Comparison of ENCODE assay signal across 1 cellular context in the genomic region with DNA sequence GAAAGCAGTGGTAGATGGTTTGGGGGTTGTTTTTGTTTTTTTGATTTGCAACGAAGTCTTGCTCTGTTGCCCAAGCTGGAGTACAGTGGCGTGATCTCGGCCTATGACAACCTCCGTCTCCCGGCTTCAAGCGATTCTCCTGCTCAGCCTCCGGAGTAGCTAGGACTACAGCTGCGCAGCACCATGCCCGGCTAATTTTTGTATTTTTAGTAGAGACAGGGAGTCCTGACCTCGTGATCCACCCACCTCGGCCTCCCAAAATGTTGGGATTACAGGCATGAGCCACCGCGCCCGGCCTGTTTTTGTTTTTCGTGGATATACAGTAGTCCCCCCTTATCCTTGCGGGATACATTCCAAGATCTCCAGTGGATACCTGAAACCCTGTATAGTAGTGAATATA.
TF ChIP-seq lines count a peak whose summit lies in the region.

No MANE protein-coding gene starts in this region.

TF ChIP-seq in SK-N-SH, 30 proteins besides CTCF, POLR2A, EP300 and RAD21 (continued from another document):
- no peak for TF ChIP-seq ZBTB33 (IDR thresholded peaks at IDR 0.05; ENCODE audit: borderline replicate concordance, low read depth)
- no peak for TF ChIP-seq TEAD4 (IDR thresholded peaks at IDR 0.05; ENCODE audit: borderline replicate concordance, insufficient read depth)
- no peak for TF ChIP-seq RXRA (IDR thresholded peaks at IDR 0.05; ENCODE audit: borderline replicate concordance, low read depth)
- TF ChIP-seq JUND (IDR thresholded peaks at IDR 0.05) = no peak
- no peak for TF ChIP-seq ELF1 (IDR thresholded peaks at IDR 0.05)
- TF ChIP-seq, protein P1, sequence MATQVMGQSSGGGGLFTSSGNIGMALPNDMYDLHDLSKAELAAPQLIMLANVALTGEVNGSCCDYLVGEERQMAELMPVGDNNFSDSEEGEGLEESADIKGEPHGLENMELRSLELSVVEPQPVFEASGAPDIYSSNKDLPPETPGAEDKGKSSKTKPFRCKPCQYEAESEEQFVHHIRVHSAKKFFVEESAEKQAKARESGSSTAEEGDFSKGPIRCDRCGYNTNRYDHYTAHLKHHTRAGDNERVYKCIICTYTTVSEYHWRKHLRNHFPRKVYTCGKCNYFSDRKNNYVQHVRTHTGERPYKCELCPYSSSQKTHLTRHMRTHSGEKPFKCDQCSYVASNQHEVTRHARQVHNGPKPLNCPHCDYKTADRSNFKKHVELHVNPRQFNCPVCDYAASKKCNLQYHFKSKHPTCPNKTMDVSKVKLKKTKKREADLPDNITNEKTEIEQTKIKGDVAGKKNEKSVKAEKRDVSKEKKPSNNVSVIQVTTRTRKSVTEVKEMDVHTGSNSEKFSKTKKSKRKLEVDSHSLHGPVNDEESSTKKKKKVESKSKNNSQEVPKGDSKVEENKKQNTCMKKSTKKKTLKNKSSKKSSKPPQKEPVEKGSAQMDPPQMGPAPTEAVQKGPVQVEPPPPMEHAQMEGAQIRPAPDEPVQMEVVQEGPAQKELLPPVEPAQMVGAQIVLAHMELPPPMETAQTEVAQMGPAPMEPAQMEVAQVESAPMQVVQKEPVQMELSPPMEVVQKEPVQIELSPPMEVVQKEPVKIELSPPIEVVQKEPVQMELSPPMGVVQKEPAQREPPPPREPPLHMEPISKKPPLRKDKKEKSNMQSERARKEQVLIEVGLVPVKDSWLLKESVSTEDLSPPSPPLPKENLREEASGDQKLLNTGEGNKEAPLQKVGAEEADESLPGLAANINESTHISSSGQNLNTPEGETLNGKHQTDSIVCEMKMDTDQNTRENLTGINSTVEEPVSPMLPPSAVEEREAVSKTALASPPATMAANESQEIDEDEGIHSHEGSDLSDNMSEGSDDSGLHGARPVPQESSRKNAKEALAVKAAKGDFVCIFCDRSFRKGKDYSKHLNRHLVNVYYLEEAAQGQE (IDR thresholded peaks at IDR 0.05; ENCODE audit: low read depth, low read length) = no peak
- TF ChIP-seq NFIC (IDR thresholded peaks at IDR 0.05; ENCODE audit: borderline replicate concordance) = no peak
- no peak for TF ChIP-seq SMC3 (IDR thresholded peaks at IDR 0.05; ENCODE audit: low read depth, low read length)
- no peak for TF ChIP-seq TCF12 (IDR thresholded peaks at IDR 0.05)
- TF ChIP-seq FOSL2 (IDR thresholded peaks at IDR 0.05; ENCODE audit: borderline replicate concordance, low read depth) = no peak
- no peak for TF ChIP-seq SIN3A (IDR thresholded peaks at IDR 0.05; ENCODE audit: borderline replicate concordance, low read depth, low read length)
- TF ChIP-seq, protein P2, sequence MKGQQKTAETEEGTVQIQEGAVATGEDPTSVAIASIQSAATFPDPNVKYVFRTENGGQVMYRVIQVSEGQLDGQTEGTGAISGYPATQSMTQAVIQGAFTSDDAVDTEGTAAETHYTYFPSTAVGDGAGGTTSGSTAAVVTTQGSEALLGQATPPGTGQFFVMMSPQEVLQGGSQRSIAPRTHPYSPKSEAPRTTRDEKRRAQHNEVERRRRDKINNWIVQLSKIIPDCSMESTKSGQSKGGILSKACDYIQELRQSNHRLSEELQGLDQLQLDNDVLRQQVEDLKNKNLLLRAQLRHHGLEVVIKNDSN (IDR thresholded peaks at IDR 0.05; ENCODE audit: borderline replicate concordance, low read depth) = no peak
- TF ChIP-seq TAF1 (IDR thresholded peaks at IDR 0.05; ENCODE audit: borderline replicate concordance, low read depth, low read length) = no peak
- no peak for TF ChIP-seq PBX3 (IDR thresholded peaks at IDR 0.05)
- TF ChIP-seq, protein P3, sequence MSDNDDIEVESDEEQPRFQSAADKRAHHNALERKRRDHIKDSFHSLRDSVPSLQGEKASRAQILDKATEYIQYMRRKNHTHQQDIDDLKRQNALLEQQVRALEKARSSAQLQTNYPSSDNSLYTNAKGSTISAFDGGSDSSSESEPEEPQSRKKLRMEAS (IDR thresholded peaks at IDR 0.05; ENCODE audit: low read depth) = no peak
